ENCODE assay signal across 18 cellular contexts in genomic region chr17:72240333-72240732, GRCh38.
A peak's percentile ranks its signal among the peaks of the same experiment; 100 is the strongest.
DNase-seq lines count a peak whose midpoint lies in the region; ATAC-seq and TF ChIP-seq lines count a peak whose summit lies in the region.
"Had no signal": no experiment of that assay in that cellular context is flagged by ENCODE, and none has a peak within 500 bp of the region (broad histone marks: within the 10 kb centered on the region; RNA-seq: fewer than 3 reads in every experiment).

No MANE protein-coding gene starts in this region.

- peaks cover 4% of the 10 kb centered on the region for H3K36me3 Mint-ChIP-seq in nephron (ENCODE audit: low read depth)
- H3K36me3 Mint-ChIP-seq: CD8-positive, alpha-beta memory T cell had no signal

- H3K27me3 Mint-ChIP-seq in nephron (ENCODE audit: low read depth): peaks cover 20% of the 10 kb centered on the region

- no peak overlapping the region for H3K27ac ChIP-seq in Karpas-422 (ENCODE audit: low read length)

- no peak overlapping the region for H3K4me3 Mint-ChIP-seq in nephron
- H3K4me3 Mint-ChIP-seq: T-helper 1 cell treated with Interleukin-12 subunit alpha and Interleukin-12 subunit beta and Interleukin-4 antibody, amounts not matched to agents 30 μg/mL and 1 μg/mL, for 36 hours had no signal

- no peaks in the 10 kb centered on the region for H3K9me3 ChIP-seq in Karpas-422 (ENCODE audit: low read length)

- H4K20me1 ChIP-seq in Karpas-422 (ENCODE audit: insufficient read depth, low read depth, low read length): no peaks in the 10 kb centered on the region

- peaks cover 22% of the 10 kb centered on the region for H3K9me3 Mint-ChIP-seq in nephron

- no peak overlapping the region for H2AFZ ChIP-seq in Karpas-422 (ENCODE audit: low read length)

- no peaks in the 10 kb centered on the region for H3K79me2 ChIP-seq in Karpas-422 (ENCODE audit: low read length)

- peak; percentile 79 for ATAC-seq in GM18511 (IDR thresholded peaks at IDR 0.05; ENCODE audit: unreplicated experiment)
- peak; percentile 72 for ATAC-seq in GM19463 (IDR thresholded peaks at IDR 0.05; ENCODE audit: unreplicated experiment)
- ATAC-seq in HG02870 (IDR thresholded peaks at IDR 0.05; ENCODE audit: unreplicated experiment): peak; percentile 63
- ATAC-seq in GM21825 (IDR thresholded peaks at IDR 0.05; ENCODE audit: unreplicated experiment): no peak
- ATAC-seq: K562, PC-3 had no signal

- no peak for TF ChIP-seq CTCF in nephron (IDR thresholded peaks at IDR 0.05; ENCODE audit: unreplicated experiment in 3 of 3)

- H3K9me2 ChIP-seq in Karpas-422 (replicated peaks; ENCODE audit: insufficient read depth, low read length): no peaks in the 10 kb centered on the region

- peaks cover 2% of the 10 kb centered on the region; the same call in 1 of the 2 replicates for H3K27me3 ChIP-seq in Karpas-422 (ENCODE audit: low read length)

- no peak overlapping the region for H3K4me3 ChIP-seq in Karpas-422 (ENCODE audit: low read length)
- H3K4me3 ChIP-seq: K562 had no signal

- peak overlapping the region in 2 of 3 experiments; percentile 18 to 19 for H3K27ac Mint-ChIP-seq in nephron
- H3K27ac Mint-ChIP-seq: T-helper 1 cell treated with Interleukin-12 subunit alpha and Interleukin-12 subunit beta and Interleukin-4 antibody, amounts not matched to agents 30 μg/mL and 1 μg/mL, for 36 hours had no signal

- DNase-seq in EL: no peak
- no peak for DNase-seq in Karpas-422
- DNase-seq: C1 segment of cervical spinal cord; CD8-positive, alpha-beta memory T cell; DMS53; NCI-H1105 treated with DMSO at 0.1 percent for 48 hours; NCI-H1694 treated with DMSO at 0.1 percent for 48 hours; NCI-H226; NCI-H524 treated with DMSO at 0.1 percent for 48 hours; PC-3; RPMI8226 had no signal

- no peak overlapping the region for H3K9ac ChIP-seq in Karpas-422 (ENCODE audit: low read length)

- H3K4me1 Mint-ChIP-seq in nephron: peaks cover 28% of the 10 kb centered on the region
- H3K4me1 Mint-ChIP-seq: CD8-positive, alpha-beta memory T cell had no signal

- H3K4me1 ChIP-seq in Karpas-422 (ENCODE audit: low read length): peaks cover 51% of the 10 kb centered on the region

- H3K36me3 ChIP-seq in Karpas-422 (ENCODE audit: insufficient read depth, low read length): no peaks in the 10 kb centered on the region; the same call in 1 of the 2 replicates

- H3K4me2 ChIP-seq in Karpas-422 (ENCODE audit: low read depth, low read length, poor library complexity, severe bottlenecking): no peak overlapping the region
